Comparison of ENCODE assay signal across 20 cellular contexts in genomic region chr10:3125527-3126170, GRCh38.
"Had no signal": no experiment of that assay in that cellular context is flagged by ENCODE, and none has a peak within 500 bp of the region (broad histone marks: within the 10 kb centered on the region; RNA-seq: fewer than 3 reads in every experiment).

No MANE protein-coding gene starts in this region.

- FAIRE-seq: TTC549 had no signal

- H3K27me3 ChIP-seq: esophagus muscularis mucosa, heart right ventricle, testis had no signal

- H3K4me3 Mint-ChIP-seq: activated CD4-positive, alpha-beta memory T cell treated with anti-CD3 and anti-CD28 coated beads for 36 hours; activated CD8-positive, alpha-beta memory T cell treated with anti-CD3 and anti-CD28 coated beads, Interleukin-2, amount 10 ng/mL, durations not matched to agents 7 days and 5 days; activated naive CD8-positive, alpha-beta T cell treated with anti-CD3 and anti-CD28 coated beads, Interleukin-2, amount 10 ng/mL, durations not matched to agents 7 days and 5 days; brain; immature natural killer cell; memory B cell; naive thymus-derived CD4-positive, alpha-beta T cell; type B pancreatic cell; WTC11 had no signal

- H3K9me3 ChIP-seq: esophagus muscularis mucosa, testis had no signal

- DNase-seq: activated CD4-positive, alpha-beta memory T cell treated with anti-CD3 and anti-CD28 coated beads for 36 hours; activated CD4-positive, alpha-beta T cell treated with anti-CD3 and anti-CD28 coated beads for 4 hours; activated CD8-positive, alpha-beta memory T cell treated with anti-CD3 and anti-CD28 coated beads, Interleukin-2, amount 10 ng/mL, durations not matched to agents 7 days and 5 days; activated naive CD4-positive, alpha-beta T cell; activated naive CD8-positive, alpha-beta T cell treated with anti-CD3 and anti-CD28 coated beads, Interleukin-2, amount 10 ng/mL, durations not matched to agents 7 days and 5 days; anterior cingulate cortex; cortex of kidney; effector CD8-positive, alpha-beta T cell; heart right ventricle; immature natural killer cell; naive thymus-derived CD4-positive, alpha-beta T cell; SW 1271; testis had no signal

- H3K27ac Mint-ChIP-seq: activated CD4-positive, alpha-beta memory T cell treated with anti-CD3 and anti-CD28 coated beads for 36 hours; activated CD8-positive, alpha-beta memory T cell treated with anti-CD3 and anti-CD28 coated beads, Interleukin-2, amount 10 ng/mL, durations not matched to agents 7 days and 5 days; activated naive CD8-positive, alpha-beta T cell treated with anti-CD3 and anti-CD28 coated beads, Interleukin-2, amount 10 ng/mL, durations not matched to agents 7 days and 5 days; immature natural killer cell; memory B cell; naive thymus-derived CD4-positive, alpha-beta T cell had no signal

- H3K4me1 ChIP-seq: parathyroid adenoma, testis had no signal

- H3K4me1 Mint-ChIP-seq: activated CD8-positive, alpha-beta memory T cell treated with anti-CD3 and anti-CD28 coated beads, Interleukin-2, amount 10 ng/mL, durations not matched to agents 7 days and 5 days; activated naive CD8-positive, alpha-beta T cell treated with anti-CD3 and anti-CD28 coated beads, Interleukin-2, amount 10 ng/mL, durations not matched to agents 7 days and 5 days; immature natural killer cell; memory B cell; naive thymus-derived CD4-positive, alpha-beta T cell; WTC11 had no signal

- H3K9ac ChIP-seq: parathyroid adenoma had no signal

- H3K4me3 ChIP-seq: esophagus muscularis mucosa, heart right ventricle, testis had no signal

- H3K27me3 Mint-ChIP-seq: activated CD4-positive, alpha-beta memory T cell treated with anti-CD3 and anti-CD28 coated beads for 36 hours; activated CD8-positive, alpha-beta memory T cell treated with anti-CD3 and anti-CD28 coated beads, Interleukin-2, amount 10 ng/mL, durations not matched to agents 7 days and 5 days; activated naive CD8-positive, alpha-beta T cell treated with anti-CD3 and anti-CD28 coated beads, Interleukin-2, amount 10 ng/mL, durations not matched to agents 7 days and 5 days; brain; memory B cell; naive thymus-derived CD4-positive, alpha-beta T cell; type B pancreatic cell had no signal

- H3K27ac ChIP-seq: parathyroid adenoma, testis had no signal

- ATAC-seq: activated CD8-positive, alpha-beta memory T cell treated with anti-CD3 and anti-CD28 coated beads, Interleukin-2, amount 10 ng/mL, durations not matched to agents 7 days and 5 days; naive thymus-derived CD4-positive, alpha-beta T cell; WTC11 had no signal
